ENCODE assay signal across 21 cellular contexts in genomic region chr12:93577222-93577621, GRCh38.
"Had no signal": no experiment of that assay in that cellular context is flagged by ENCODE, and none has a peak within 500 bp of the region (broad histone marks: within the 10 kb centered on the region; RNA-seq: fewer than 3 reads in every experiment).

No MANE protein-coding gene starts in this region.

- H3K27me3 ChIP-seq: body of pancreas, cardiac muscle cell, testis had no signal

- ATAC-seq: activated T-cell treated with anti-CD3 and anti-CD28 coated beads, Interleukin-2, amount 50 U/mL, for 4 hours; body of pancreas; gastrocnemius medialis; left lobe of liver; lower lobe of right lung; mucosa of descending colon; stimulated activated naive B cell treated with anti-CD40 and anti-IgM and Interleukin-4, amounts not matched to agents 10 μg/mL and 1 μg/mL and 100 μg/mL, for 72 hours had no signal

- DNase-seq: activated CD4-positive, alpha-beta T cell treated with anti-CD3 and anti-CD28 coated beads for 4 hours; activated CD4-positive, alpha-beta T cell treated with anti-CD3 and anti-CD28 coated beads, Interleukin-2, amount 50 U/mL, for 48 hours; activated CD4-positive, CD25-positive, alpha-beta regulatory T cell; activated CD8-positive, alpha-beta memory T cell treated with anti-CD3 and anti-CD28 coated beads, Interleukin-2, amount 50 U/mL, for 48 hours; activated naive CD4-positive, alpha-beta T cell treated with Interleukin-2 at 50 U/mL for 16 hours; activated T-cell treated with anti-CD3 and anti-CD28 coated beads, Interleukin-2, amount 50 U/mL, for 4 hours; body of pancreas; erythroblast; gastrocnemius medialis; hypothalamus; lower lobe of right lung; mesendoderm; mucosa of descending colon; nephron progenitor cell; retina; stimulated activated CD4-positive, alpha-beta T cell treated with anti-CD3 and anti-CD28 coated beads, Interleukin-2, amount 100 ng/mL, for 48 hours; stimulated activated CD8-positive, alpha-beta memory T cell treated with anti-CD3 and anti-CD28 coated beads, Interleukin-4, amount 100 ng/mL, for 48 hours; stimulated activated naive B cell treated with anti-CD40 and anti-IgM and Interleukin-4, amounts not matched to agents 10 μg/mL and 1 μg/mL and 100 μg/mL, for 72 hours; testis had no signal

- H3K4me3 ChIP-seq: body of pancreas, cardiac muscle cell, gastrocnemius medialis, lower lobe of right lung, mucosa of descending colon, testis had no signal

- H3K4me1 ChIP-seq: testis had no signal

- H3K36me3 ChIP-seq: gastrocnemius medialis had no signal

- H3K9me3 ChIP-seq: body of pancreas, gastrocnemius medialis, lower lobe of right lung, mucosa of descending colon, testis had no signal

- H3K27ac ChIP-seq: body of pancreas, cardiac muscle cell, gastrocnemius medialis, lower lobe of right lung had no signal
